Comparison of ENCODE assay signal across 6 cellular contexts in the genomic region with DNA sequence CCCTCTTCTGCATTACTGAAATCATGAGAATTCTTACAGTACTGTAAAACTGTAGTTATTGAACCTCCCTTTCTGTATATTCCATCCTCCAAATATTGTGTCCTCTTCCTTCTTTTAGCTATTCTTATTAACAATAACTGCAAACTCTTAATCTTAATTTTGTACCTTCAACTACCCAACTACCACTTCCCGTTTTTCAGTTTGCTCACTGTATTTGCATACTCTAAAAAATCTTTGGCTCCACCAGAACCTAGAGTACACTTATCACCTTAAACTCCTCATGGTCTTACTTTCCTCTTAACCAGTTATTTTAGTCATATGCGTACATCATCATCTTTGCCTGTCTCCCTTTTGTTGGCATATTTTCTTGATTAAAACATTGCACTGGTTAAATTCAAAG.
"Had no signal": no experiment of that assay in that cellular context is flagged by ENCODE, and none has a peak within 500 bp of the region (broad histone marks: within the 10 kb centered on the region; RNA-seq: fewer than 3 reads in every experiment).

No MANE protein-coding gene starts in this region.

- H3K4me3 ChIP-seq: GM23338, K562 had no signal

- DNase-seq: H9, HCEC 1CT, IMR-90, KG1 had no signal

- ATAC-seq: GM23338, K562 had no signal

- H3K4me2 ChIP-seq: GM23338 had no signal

- H2AFZ ChIP-seq: GM23338 had no signal
